Comparison of ENCODE assay signal across 17 cellular contexts in genomic region chr1:175005085-175005783, GRCh38. TPM values are rescaled to one million over a fixed set of nuclear protein-coding genes. Genes with fewer than 3 reads are reported as not detected.
DNase-seq lines count a peak whose midpoint lies in the region; ATAC-seq and TF ChIP-seq lines count a peak whose summit lies in the region.
"Had no signal": no experiment of that assay in that cellular context is flagged by ENCODE, and none has a peak within 500 bp of the region (broad histone marks: within the 10 kb centered on the region; RNA-seq: fewer than 3 reads in every experiment).

No MANE protein-coding gene starts in this region.

- H3K27ac ChIP-seq in CD8-positive, alpha-beta T cell (ENCODE audit: low read depth, low read length): no peak overlapping the region
- peak overlapping the region; percentile 23 for H3K27ac ChIP-seq in brain microvascular endothelial cell
- H3K27ac ChIP-seq: HL-60, neutrophil had no signal

- intact Hi-C loops in CD8-positive, alpha-beta T cell (cut with DNase I, micrococcal nuclease): no loop called here

- H3K4me1 Mint-ChIP-seq in CD8-positive, alpha-beta T cell (ENCODE audit: low read depth): peaks cover 54% of the 10 kb centered on the region
- H3K4me1 Mint-ChIP-seq in T-helper 17 cell: peaks cover 38% of the 10 kb centered on the region

- CTCF ChIA-PET in CD8-positive, alpha-beta T cell (lab: Charles Lee): interaction anchor here (1.0 to 1.6 kb wide), 2 partner anchors 18 to 25 kb away, joined by 5 read pairs; partner anchors contain the start of gene MRPS14

- in situ Hi-C loops in brain microvascular endothelial cell (cut with HindIII; ENCODE audit: low pct_ligation_motif_present, low sequenced_read_pairs): no loop called here

- DNase-seq in activated CD4-positive, alpha-beta T cell treated with anti-CD3 and anti-CD28 coated beads for 48 hours: peak; percentile 11
- DNase-seq in activated CD4-positive, alpha-beta T cell treated with anti-CD3 and anti-CD28 coated beads, Interleukin-2, amount 50 U/mL, for 4 hours: no peak
- no peak for DNase-seq in CD8-positive, alpha-beta T cell
- DNase-seq in T-helper 17 cell (no peak), brain microvascular endothelial cell (peak; percentile 44), NCI-H1092 treated with DMSO at 0.1 percent for 48 hours (lab: John Stamatoyannopoulos, UW) (no peak), T1000 (lab: John Stamatoyannopoulos, UW) (no peak)
- DNase-seq: DMS79 treated with DMSO at 0.1 percent for 48 hours, left colon, NCI-H1092, NCI-H774, retina had no signal

- ATAC-seq in CD8-positive, alpha-beta T cell: no peak
- ATAC-seq in T-helper 17 cell (peak; percentile 37), GM18519 (IDR thresholded peaks at IDR 0.05; ENCODE audit: low FRiP score, unreplicated experiment) (no peak)
- ATAC-seq: left colon, SK-N-SH treated with all-trans-retinoic acid at 6 μM for 48 hours had no signal

- H3K36me3 ChIP-seq in CD8-positive, alpha-beta T cell (ENCODE audit: insufficient read depth, low read length): peaks cover 27% of the 10 kb centered on the region
- H3K36me3 ChIP-seq in brain microvascular endothelial cell (replicated peaks): peaks cover 17% of the 10 kb centered on the region

- H3K9me3 ChIP-seq in CD8-positive, alpha-beta T cell (ENCODE audit: low read length): no peaks in the 10 kb centered on the region
- no peaks in the 10 kb centered on the region for H3K9me3 ChIP-seq in T-helper 17 cell (ENCODE audit: control insufficient read depth, low read length, poor library complexity, severe bottlenecking)
- H3K9me3 ChIP-seq: BLaER1 treated with 17β-estradiol and CSF1 and Interleukin-3, amounts not matched to agents 10 nM and 100 nM; neutrophil had no signal

- H3K27me3 ChIP-seq in CD8-positive, alpha-beta T cell (ENCODE audit: insufficient read depth, low read length): no peaks in the 10 kb centered on the region
- no peaks in the 10 kb centered on the region for H3K27me3 ChIP-seq in brain microvascular endothelial cell (replicated peaks)
- H3K27me3 ChIP-seq: BLaER1 treated with 17β-estradiol and CSF1 and Interleukin-3, amounts not matched to agents 10 nM and 100 nM; neutrophil had no signal

- H3K4me1 ChIP-seq in CD8-positive, alpha-beta T cell (ENCODE audit: insufficient read depth, low read length): peaks cover 18% of the 10 kb centered on the region

- POLR2A ChIA-PET in CD8-positive, alpha-beta T cell (lab: Charles Lee): interaction anchor here (2.4 kb wide), 1 partner anchor 18 kb away, joined by 9 read pairs; the partner anchor contains the start of gene MRPS14

- peaks cover 57% of the 10 kb centered on the region for H3K36me3 Mint-ChIP-seq in CD8-positive, alpha-beta T cell
- peaks cover 11% of the 10 kb centered on the region for H3K36me3 Mint-ChIP-seq in T-helper 17 cell (ENCODE audit: low read depth)

- H3K4me3 Mint-ChIP-seq in CD8-positive, alpha-beta T cell: no peak overlapping the region
- peak overlapping the region; percentile 31 for H3K4me3 Mint-ChIP-seq in T-helper 17 cell

- peak overlapping the region; percentile 2 for H3K27ac Mint-ChIP-seq in CD8-positive, alpha-beta T cell
- H3K27ac Mint-ChIP-seq in T-helper 17 cell: peak overlapping the region; percentile 89

- no peak for TF ChIP-seq CTCF in CD8-positive, alpha-beta T cell (IDR thresholded peaks at IDR 0.05)
- no peak for TF ChIP-seq CTCF in brain microvascular endothelial cell (IDR thresholded peaks at IDR 0.05; ENCODE audit: low read depth, low read length, missing control alignments)

- H3K4me3 ChIP-seq in CD8-positive, alpha-beta T cell (ENCODE audit: low read depth, low read length): no peak overlapping the region
- H3K4me3 ChIP-seq in brain microvascular endothelial cell (ENCODE audit: low read depth, low read length): no peak overlapping the region
- H3K4me3 ChIP-seq: BLaER1 treated with 17β-estradiol and CSF1 and Interleukin-3, amounts not matched to agents 10 nM and 100 nM had no signal

- no peaks in the 10 kb centered on the region for H3K9me3 Mint-ChIP-seq in CD8-positive, alpha-beta T cell

- H3K27me3 Mint-ChIP-seq in CD8-positive, alpha-beta T cell (ENCODE audit: low read depth): no peaks in the 10 kb centered on the region
- no peaks in the 10 kb centered on the region for H3K27me3 Mint-ChIP-seq in T-helper 17 cell

RNA-seq across cellular contexts. Expression of gene CACYBP, which starts 5.5 kb away (rescaled TPM):
- 100 to 1,000 TPM; 105 to 122 TPM for total RNA-seq in CD8-positive, alpha-beta T cell
- total RNA-seq in T-helper 17 cell: 10 to 100 TPM; 82.2 to 89.8 TPM

RNA-seq across cellular contexts. Expression of gene MRPS14, which starts 18.0 kb away (rescaled TPM):
- total RNA-seq in CD8-positive, alpha-beta T cell: 1 to 10 TPM; 6.8 to 7.3 TPM
- 10 to 100 TPM; 13.4 to 16.2 TPM for total RNA-seq in T-helper 17 cell

Comparison
In these comparisons a context has a peak if more than half of its experiments do, and no peak if none do; other contexts are left out.
1. DNase-seq: peak in activated CD4-positive, alpha-beta T cell treated with anti-CD3 and anti-CD28 coated beads for 48 hours (single experiment) and brain microvascular endothelial cell (single experiment); none in activated CD4-positive, alpha-beta T cell treated with anti-CD3 and anti-CD28 coated beads, Interleukin-2, amount 50 U/mL, for 4 hours (0 of 2), CD8-positive, alpha-beta T cell (0 of 7), T-helper 17 cell (0 of 3), NCI-H1092 treated with DMSO at 0.1 percent for 48 hours (single experiment) and T1000 (single experiment).